Comparison of ENCODE assay signal across 18 cellular contexts in genomic region chrX:1307626-1308340, GRCh38. TPM values are rescaled to one million over a fixed set of nuclear protein-coding genes. Genes with fewer than 3 reads are reported as not detected.
"Had no signal": no experiment of that assay in that cellular context is flagged by ENCODE, and none has a peak within 500 bp of the region (broad histone marks: within the 10 kb centered on the region; RNA-seq: fewer than 3 reads in every experiment).

No MANE protein-coding gene starts in this region.

- H3K27me3 Mint-ChIP-seq: activated CD4-positive, alpha-beta memory T cell treated with anti-CD3 and anti-CD28 coated beads, Interleukin-2, amount 10 ng/mL, durations not matched to agents 7 days and 5 days; effector memory CD8-positive, alpha-beta T cell; stimulated activated naive CD8-positive, alpha-beta T cell treated with anti-CD3 and anti-CD28 coated beads, Interleukin-15, amount 100 ng/mL, for 72 hours; type B pancreatic cell had no signal

- H3K27me3 ChIP-seq: heart left ventricle had no signal

- H3K9me3 ChIP-seq: lower lobe of right lung had no signal

- H3K4me3 ChIP-seq: heart left ventricle, lower lobe of right lung had no signal

- H3K27ac ChIP-seq: heart left ventricle, lower lobe of right lung, parathyroid adenoma had no signal

- DNase-seq: activated CD4-positive, alpha-beta memory T cell treated with anti-CD3 and anti-CD28 coated beads, Interleukin-2, amount 10 ng/mL, durations not matched to agents 7 days and 5 days; activated CD4-positive, CD25-positive, alpha-beta regulatory T cell treated with anti-CD3 and anti-CD28 coated beads, Interleukin-2, amount 50 U/mL, for 72 hours; activated CD8-positive, alpha-beta memory T cell treated with anti-CD3 and anti-CD28 coated beads, Interleukin-2, amount 50 U/mL, for 4 hours; activated gamma-delta T cell treated with Interleukin-2 at 50 U/mL for 16 hours; activated T-cell treated with anti-CD3 and anti-CD28 coated beads, Interleukin-2, amount 50 U/mL, for 48 hours; cerebellar nuclear complex; dermis blood vessel endothelial cell; heart left ventricle; immature natural killer cell; lower lobe of right lung; stimulated activated CD4-positive, alpha-beta T cell treated with anti-CD3 and anti-CD28 coated beads, Interleukin-4, amount 100 ng/mL, for 4 hours; stimulated activated naive CD8-positive, alpha-beta T cell treated with anti-CD3 and anti-CD28 coated beads, Interleukin-15, amount 100 ng/mL, for 72 hours; SW 1271 had no signal

- H3K36me3 Mint-ChIP-seq: type B pancreatic cell had no signal

- H3K9me3 Mint-ChIP-seq: type B pancreatic cell had no signal

- H3K4me1 Mint-ChIP-seq: activated CD4-positive, alpha-beta memory T cell treated with anti-CD3 and anti-CD28 coated beads, Interleukin-2, amount 10 ng/mL, durations not matched to agents 7 days and 5 days; immature natural killer cell; stimulated activated naive CD8-positive, alpha-beta T cell treated with anti-CD3 and anti-CD28 coated beads, Interleukin-15, amount 100 ng/mL, for 72 hours had no signal

- H3K4me3 Mint-ChIP-seq: activated CD4-positive, alpha-beta memory T cell treated with anti-CD3 and anti-CD28 coated beads, Interleukin-2, amount 10 ng/mL, durations not matched to agents 7 days and 5 days; effector memory CD8-positive, alpha-beta T cell; immature natural killer cell; stimulated activated naive CD8-positive, alpha-beta T cell treated with anti-CD3 and anti-CD28 coated beads, Interleukin-15, amount 100 ng/mL, for 72 hours; type B pancreatic cell had no signal

- H3K4me1 ChIP-seq: heart left ventricle, lower lobe of right lung, parathyroid adenoma had no signal

- ATAC-seq: effector memory CD8-positive, alpha-beta T cell; heart left ventricle had no signal

- H3K27ac Mint-ChIP-seq: activated CD4-positive, alpha-beta memory T cell treated with anti-CD3 and anti-CD28 coated beads, Interleukin-2, amount 10 ng/mL, durations not matched to agents 7 days and 5 days; type B pancreatic cell had no signal

RNA-seq across cellular contexts. Expression of gene IL3RA, which starts 28.8 kb away (rescaled TPM):
- total RNA-seq: epithelial cell of proximal tubule, renal cortical epithelial cell had no signal

RNA-seq across cellular contexts. Expression of gene CSF2RA, which starts 39.2 kb away (rescaled TPM):
- total RNA-seq: dermis blood vessel endothelial cell, epithelial cell of proximal tubule, renal cortical epithelial cell had no signal
